Comparison of ENCODE assay signal across 14 cellular contexts in genomic region chr17:76714336-76714735, GRCh38. TPM values are rescaled to one million over a fixed set of nuclear protein-coding genes. Genes with fewer than 3 reads are reported as not detected.
DNase-seq lines count a peak whose midpoint lies in the region; ATAC-seq and TF ChIP-seq lines count a peak whose summit lies in the region.
"Had no signal": no experiment of that assay in that cellular context is flagged by ENCODE, and none has a peak within 500 bp of the region (broad histone marks: within the 10 kb centered on the region; RNA-seq: fewer than 3 reads in every experiment).

No MANE protein-coding gene starts in this region.

- CTCF ChIA-PET in RWPE1 (lab: Yijun Ruan, JAX): interaction anchor here (0.5 to 0.8 kb wide), 4 partner anchors 44 to 317 kb away, joined by 3 to 6 read pairs (median 3); no protein-coding TSS in a partner anchor

- no peak for DNase-seq in activated T-cell treated with anti-CD3 and anti-CD28 coated beads, Interleukin-2, amount 50 U/mL, for 72 hours
- no peak for DNase-seq in activated T-cell treated with anti-CD3 and anti-CD28 coated beads, Interleukin-2, amount 50 U/mL, for 48 hours
- DNase-seq in RWPE1 (ENCODE audit: low spot score) (no peak), brain microvascular endothelial cell (no peak), NCI-H446 treated with DMSO at 0.1 percent for 48 hours (lab: John Stamatoyannopoulos, UW) (no peak)

- H3K36me3 Mint-ChIP-seq in activated T-cell treated with anti-CD3 and anti-CD28 coated beads, Interleukin-2, amount 50 U/mL, for 72 hours (ENCODE audit: insufficient read depth in 2 of 2): peaks cover 13 to 16% of the 10 kb centered on the region in 2 donors

- H3K27me3 ChIP-seq in muscle layer of colon (ENCODE audit: control insufficient read depth in 1 of 2, insufficient read depth in 2 of 2, low read length in 2 of 2) (no peaks in the 10 kb centered on the region), stomach smooth muscle (ENCODE audit: control insufficient read depth in 1 of 2, insufficient read depth in 2 of 2, low read length in 2 of 2) (no peaks in the 10 kb centered on the region), brain microvascular endothelial cell (replicated peaks) (no peaks in the 10 kb centered on the region)
- H3K27me3 ChIP-seq: BLaER1, upper lobe of left lung had no signal

- no peaks in the 10 kb centered on the region for H3K9me3 ChIP-seq in muscle layer of colon (ENCODE audit: low read length)
- H3K9me3 ChIP-seq in stomach smooth muscle (ENCODE audit: control insufficient read depth in 2 of 2, low read length in 2 of 2): no peaks in the 10 kb centered on the region
- H3K9me3 ChIP-seq: A549, BLaER1, upper lobe of left lung had no signal

- no peaks in the 10 kb centered on the region for H3K9me3 Mint-ChIP-seq in activated T-cell treated with anti-CD3 and anti-CD28 coated beads, Interleukin-2, amount 50 U/mL, for 72 hours
- H3K9me3 Mint-ChIP-seq: brain; neural progenitor cell; stimulated activated memory B cell treated with anti-CD40 and anti-IgM and Interleukin-4, amounts not matched to agents 10 μg/mL and 1 μg/mL and 100 μg/mL, for 72 hours had no signal

- H3K9ac ChIP-seq in muscle layer of colon (ENCODE audit: low read length): no peak overlapping the region
- no peak overlapping the region for H3K9ac ChIP-seq in stomach smooth muscle (ENCODE audit: low read length in 2 of 2)
- H3K9ac ChIP-seq: neural progenitor cell had no signal

- H3K27me3 Mint-ChIP-seq in activated T-cell treated with anti-CD3 and anti-CD28 coated beads, Interleukin-2, amount 50 U/mL, for 72 hours (ENCODE audit: low read depth): no peaks in the 10 kb centered on the region
- H3K27me3 Mint-ChIP-seq: stimulated activated memory B cell treated with anti-CD40 and anti-IgM and Interleukin-4, amounts not matched to agents 10 μg/mL and 1 μg/mL and 100 μg/mL, for 72 hours had no signal

- TF ChIP-seq CTCF in RWPE1 (conservative IDR thresholded peaks at IDR 0.05; ENCODE audit: low read depth) (no peak), brain microvascular endothelial cell (IDR thresholded peaks at IDR 0.05; ENCODE audit: low read depth, low read length, missing control alignments) (no peak)

- POLR2A ChIA-PET in RWPE1 (lab: Yijun Ruan, JAX; ENCODE audit: low non-redundant PET): no interaction called here

- H3K4me1 ChIP-seq in muscle layer of colon (ENCODE audit: insufficient read depth, low read length) (peaks cover 32% of the 10 kb centered on the region), stomach smooth muscle (ENCODE audit: control insufficient read depth, insufficient read depth, low read length) (peaks cover 42% of the 10 kb centered on the region)

- ATAC-seq in activated T-cell treated with anti-CD3 and anti-CD28 coated beads, Interleukin-2, amount 50 U/mL, for 72 hours (replicated peaks in 1 of 2): no peak
- no peak for ATAC-seq in HG02642 (IDR thresholded peaks at IDR 0.05; ENCODE audit: poor library complexity, unreplicated experiment)

- H3K27ac ChIP-seq in RWPE1 (0 out of 2 replicates have a peak overlapping the region, but pooled peaks have one; percentile 88), muscle layer of colon (ENCODE audit: low read depth, low read length) (peak overlapping the region; percentile 19), stomach smooth muscle (ENCODE audit: low read length) (peak overlapping the region; percentile 79), brain microvascular endothelial cell (no peak overlapping the region)
- H3K27ac ChIP-seq: A549, neural progenitor cell had no signal

- H3K4me1 Mint-ChIP-seq in activated T-cell treated with anti-CD3 and anti-CD28 coated beads, Interleukin-2, amount 50 U/mL, for 72 hours (ENCODE audit: low read depth): peaks cover 47% of the 10 kb centered on the region

- H3K4me3 Mint-ChIP-seq in activated T-cell treated with anti-CD3 and anti-CD28 coated beads, Interleukin-2, amount 50 U/mL, for 72 hours: no peak overlapping the region
- H3K4me3 Mint-ChIP-seq: neural progenitor cell had no signal

- peaks cover 46% of the 10 kb centered on the region for H3K36me3 ChIP-seq in muscle layer of colon (ENCODE audit: insufficient read depth, low read length)
- peaks cover 31 to 52% of the 10 kb centered on the region in 2 donors for H3K36me3 ChIP-seq in stomach smooth muscle (ENCODE audit: control insufficient read depth in 2 of 2, insufficient read depth in 2 of 2, low read length in 2 of 2)
- peaks cover 47% of the 10 kb centered on the region for H3K36me3 ChIP-seq in brain microvascular endothelial cell (replicated peaks)
- H3K36me3 ChIP-seq: neural progenitor cell had no signal

- H3K27ac Mint-ChIP-seq in activated T-cell treated with anti-CD3 and anti-CD28 coated beads, Interleukin-2, amount 50 U/mL, for 72 hours: peak overlapping the region; percentile 36
- H3K27ac Mint-ChIP-seq: neural progenitor cell had no signal

- H3K4me3 ChIP-seq in muscle layer of colon (ENCODE audit: low read depth in 1 of 2, low read length in 2 of 2): no peak overlapping the region
- no peak overlapping the region for H3K4me3 ChIP-seq in stomach smooth muscle (ENCODE audit: low read length in 2 of 2)
- H3K4me3 ChIP-seq in brain microvascular endothelial cell (ENCODE audit: low read depth, low read length): no peak overlapping the region
- H3K4me3 ChIP-seq: A549, BLaER1, neural progenitor cell, upper lobe of left lung had no signal

- in situ Hi-C loops in brain microvascular endothelial cell (cut with HindIII; ENCODE audit: low pct_ligation_motif_present, low sequenced_read_pairs): no loop called here

RNA-seq across cellular contexts. Expression of gene MXRA7, which starts 3.6 kb away (rescaled TPM):
- total RNA-seq in activated T-cell treated with anti-CD3 and anti-CD28 coated beads, Interleukin-2, amount 50 U/mL, for 72 hours: 10 to 100 TPM; 17.4 to 21.8 TPM

RNA-seq across cellular contexts. Expression of gene JMJD6, which starts 12.1 kb away (rescaled TPM):
- total RNA-seq in activated T-cell treated with anti-CD3 and anti-CD28 coated beads, Interleukin-2, amount 50 U/mL, for 72 hours: 10 to 100 TPM; 56.5 to 67.2 TPM

RNA-seq across cellular contexts. Expression of gene METTL23, which starts 12.3 kb away (rescaled TPM):
- 10 to 100 TPM; 25.4 to 30.7 TPM for total RNA-seq in activated T-cell treated with anti-CD3 and anti-CD28 coated beads, Interleukin-2, amount 50 U/mL, for 72 hours

RNA-seq across cellular contexts. Expression of gene SRSF2, which starts 22.8 kb away (rescaled TPM):
- 100 to 1,000 TPM; 260 to 275 TPM for total RNA-seq in activated T-cell treated with anti-CD3 and anti-CD28 coated beads, Interleukin-2, amount 50 U/mL, for 72 hours

RNA-seq across cellular contexts. Expression of gene MFSD11, which starts 23.6 kb away (rescaled TPM):
- total RNA-seq in activated T-cell treated with anti-CD3 and anti-CD28 coated beads, Interleukin-2, amount 50 U/mL, for 72 hours: 10 to 100 TPM; 34.8 to 43.1 TPM
